Comparison of ENCODE assay signal across 1 cellular context in the genomic region with DNA sequence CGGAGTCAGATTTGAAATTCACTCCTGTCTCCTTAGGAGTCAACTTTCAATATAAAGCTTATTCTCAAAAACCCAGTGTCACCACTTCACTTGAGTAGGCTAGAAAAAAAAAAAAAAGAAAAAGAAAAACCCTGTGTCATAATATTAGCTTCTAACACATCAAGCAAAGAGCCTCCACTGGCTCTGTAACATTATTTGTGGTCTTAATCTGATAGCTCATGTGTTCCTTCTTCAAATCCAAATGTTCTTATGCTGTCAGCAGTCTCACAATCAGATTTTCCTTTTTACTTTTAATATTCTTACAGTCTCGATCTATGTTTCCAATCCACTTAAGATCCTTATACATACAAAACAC.
TF ChIP-seq lines count a peak whose summit lies in the region.

No MANE protein-coding gene starts in this region.

TF ChIP-seq in K562, 482 proteins besides CTCF, POLR2A, EP300 and RAD21 (continued from another document):
- TF ChIP-seq, protein P1, sequence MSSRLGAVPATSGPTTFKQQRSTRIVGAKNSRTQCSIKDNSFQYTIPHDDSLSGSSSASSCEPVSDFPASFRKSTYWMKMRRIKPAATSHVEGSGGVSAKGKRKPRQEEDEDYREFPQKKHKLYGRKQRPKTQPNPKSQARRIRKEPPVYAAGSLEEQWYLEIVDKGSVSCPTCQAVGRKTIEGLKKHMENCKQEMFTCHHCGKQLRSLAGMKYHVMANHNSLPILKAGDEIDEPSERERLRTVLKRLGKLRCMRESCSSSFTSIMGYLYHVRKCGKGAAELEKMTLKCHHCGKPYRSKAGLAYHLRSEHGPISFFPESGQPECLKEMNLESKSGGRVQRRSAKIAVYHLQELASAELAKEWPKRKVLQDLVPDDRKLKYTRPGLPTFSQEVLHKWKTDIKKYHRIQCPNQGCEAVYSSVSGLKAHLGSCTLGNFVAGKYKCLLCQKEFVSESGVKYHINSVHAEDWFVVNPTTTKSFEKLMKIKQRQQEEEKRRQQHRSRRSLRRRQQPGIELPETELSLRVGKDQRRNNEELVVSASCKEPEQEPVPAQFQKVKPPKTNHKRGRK (tag; IDR thresholded peaks at IDR 0.05), result no peak
- TF ChIP-seq, protein P2, sequence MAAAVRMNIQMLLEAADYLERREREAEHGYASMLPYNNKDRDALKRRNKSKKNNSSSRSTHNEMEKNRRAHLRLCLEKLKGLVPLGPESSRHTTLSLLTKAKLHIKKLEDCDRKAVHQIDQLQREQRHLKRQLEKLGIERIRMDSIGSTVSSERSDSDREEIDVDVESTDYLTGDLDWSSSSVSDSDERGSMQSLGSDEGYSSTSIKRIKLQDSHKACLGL (CRISPR knock-in tag; IDR thresholded peaks at IDR 0.05; ENCODE audit: borderline replicate concordance, poor library complexity, severe bottlenecking), result no peak
- TF ChIP-seq NFRKB (IDR thresholded peaks at IDR 0.05; ENCODE audit: low read depth) (no peak), HDAC6 (IDR thresholded peaks at IDR 0.05; ENCODE audit: low read depth, low read length) (no peak), MTA1 (IDR thresholded peaks at IDR 0.05; ENCODE audit: borderline replicate concordance) (0 out of 2 replicates have a peak, but pooled peaks have one; percentile 8)
